10 cellular contexts compared by ENCODE assay signal in the genomic region with DNA sequence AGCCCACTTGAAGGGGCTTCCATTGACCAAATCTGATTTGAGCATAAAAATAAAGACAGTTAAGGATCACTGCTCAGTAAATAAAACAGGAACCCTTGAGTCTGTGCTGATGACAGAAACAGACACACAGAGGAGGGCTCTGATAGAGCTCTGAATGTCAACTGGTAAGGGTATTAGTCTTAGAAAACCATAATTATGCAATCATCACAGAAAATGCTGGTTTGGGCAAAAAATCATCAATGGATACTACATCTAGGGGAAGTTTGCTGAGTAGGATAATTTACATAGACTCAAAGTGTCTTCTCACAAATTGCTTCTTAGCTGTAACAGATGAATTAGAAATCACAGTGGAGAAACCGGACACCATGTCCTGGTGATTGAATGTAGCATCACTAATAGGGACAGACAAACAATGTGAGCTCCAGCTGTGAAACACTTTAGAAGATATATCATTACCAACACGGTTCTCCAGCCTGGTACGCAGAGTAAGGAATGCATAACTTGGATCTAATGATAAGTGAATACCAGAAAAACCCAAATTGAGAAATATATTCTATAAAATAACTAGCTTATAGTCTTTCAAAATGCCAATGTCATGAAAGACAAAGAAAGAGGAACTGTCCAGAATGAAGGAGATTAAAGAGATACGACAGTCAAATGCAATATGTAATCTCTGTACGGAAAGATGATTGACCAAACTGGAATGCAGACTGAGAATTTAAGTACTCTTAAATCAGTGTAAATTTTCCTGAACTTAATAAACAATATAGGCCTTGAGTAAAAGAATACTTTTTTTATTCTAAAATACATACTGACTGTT. TPM values are rescaled to one million over a fixed set of nuclear protein-coding genes. Genes with fewer than 3 reads are reported as not detected.
DNase-seq lines count a peak whose midpoint lies in the region; ATAC-seq and TF ChIP-seq lines count a peak whose summit lies in the region.
"Had no signal": no experiment of that assay in that cellular context is flagged by ENCODE, and none has a peak within 500 bp of the region (broad histone marks: within the 10 kb centered on the region; RNA-seq: fewer than 3 reads in every experiment).

No MANE protein-coding gene starts in this region.

- peaks cover 90% of the 10 kb centered on the region for H3K79me2 ChIP-seq in smooth muscle cell (ENCODE audit: low read depth)

- peaks cover 4% of the 10 kb centered on the region for H3K4me1 ChIP-seq in smooth muscle cell (ENCODE audit: low read depth)

- no peaks in the 10 kb centered on the region for H3K9me3 Mint-ChIP-seq in activated CD8-positive, alpha-beta T cell treated with anti-CD3 and anti-CD28 coated beads for 36 hours
- no peaks in the 10 kb centered on the region for H3K9me3 Mint-ChIP-seq in activated CD8-positive, alpha-beta T cell treated with anti-CD3 and anti-CD28 coated beads, Interleukin-2, amount 10 ng/mL, durations not matched to agents 7 days and 5 days (ENCODE audit: insufficient read depth)

- H3K27me3 Mint-ChIP-seq in activated CD8-positive, alpha-beta T cell treated with anti-CD3 and anti-CD28 coated beads for 36 hours = no peaks in the 10 kb centered on the region
- no peaks in the 10 kb centered on the region for H3K27me3 Mint-ChIP-seq in activated CD8-positive, alpha-beta T cell treated with anti-CD3 and anti-CD28 coated beads, Interleukin-2, amount 10 ng/mL, durations not matched to agents 7 days and 5 days (ENCODE audit: low read depth)

- peak overlapping the region; percentile 28 for H3K27ac ChIP-seq in brain microvascular endothelial cell
- peak overlapping the region; percentile 19 for H3K27ac ChIP-seq in smooth muscle cell (ENCODE audit: low read depth)

- H4K20me1 ChIP-seq in smooth muscle cell (ENCODE audit: low read depth) = peaks cover 92% of the 10 kb centered on the region

- H3K4me2 ChIP-seq in smooth muscle cell = no peak overlapping the region

- no peaks in the 10 kb centered on the region for H3F3A ChIP-seq in smooth muscle cell (ENCODE audit: low read depth)

- no peak overlapping the region for H2AFZ ChIP-seq in smooth muscle cell (ENCODE audit: low read depth)

- ATAC-seq in activated CD8-positive, alpha-beta T cell treated with anti-CD3 and anti-CD28 coated beads for 36 hours = peak; percentile 54
- ATAC-seq in activated CD8-positive, alpha-beta T cell treated with anti-CD3 and anti-CD28 coated beads, Interleukin-2, amount 10 ng/mL, durations not matched to agents 7 days and 5 days = no peak
- ATAC-seq in HG02642 (IDR thresholded peaks at IDR 0.05; ENCODE audit: poor library complexity, unreplicated experiment) = no peak

- no peaks in the 10 kb centered on the region for H3K9me3 ChIP-seq in smooth muscle cell (replicated peaks; ENCODE audit: low read depth)

- H3K36me3 ChIP-seq in brain microvascular endothelial cell (replicated peaks) (no peaks in the 10 kb centered on the region), smooth muscle cell (ENCODE audit: low read depth) (no peaks in the 10 kb centered on the region)

- no peak for TF ChIP-seq CTCF in activated CD8-positive, alpha-beta T cell treated with anti-CD3 and anti-CD28 coated beads for 36 hours (IDR thresholded peaks at IDR 0.05)
- TF ChIP-seq CTCF in brain microvascular endothelial cell (IDR thresholded peaks at IDR 0.05; ENCODE audit: low read depth, low read length, missing control alignments) (no peak), smooth muscle cell (IDR thresholded peaks at IDR 0.05; ENCODE audit: borderline replicate concordance, insufficient read depth, poor library complexity, severe bottlenecking) (no peak)

- no peak overlapping the region for H3K4me3 Mint-ChIP-seq in activated CD8-positive, alpha-beta T cell treated with anti-CD3 and anti-CD28 coated beads for 36 hours
- H3K4me3 Mint-ChIP-seq in activated CD8-positive, alpha-beta T cell treated with anti-CD3 and anti-CD28 coated beads, Interleukin-2, amount 10 ng/mL, durations not matched to agents 7 days and 5 days = no peak overlapping the region

- DNase-seq in activated CD8-positive, alpha-beta T cell treated with anti-CD3 and anti-CD28 coated beads for 36 hours = no peak
- no peak for DNase-seq in activated CD8-positive, alpha-beta T cell treated with anti-CD3 and anti-CD28 coated beads, Interleukin-2, amount 10 ng/mL, durations not matched to agents 7 days and 5 days
- peak; percentile 22 for DNase-seq in NCI-H226
- peak; percentile 45 for DNase-seq in brain microvascular endothelial cell
- no peak for DNase-seq in smooth muscle cell (lab: John Stamatoyannopoulos, UW; ENCODE audit: unreplicated experiment)
- DNase-seq in islet precursor cell = no peak
- no peak for DNase-seq in NCI-H1930 (lab: John Stamatoyannopoulos, UW)
- DNase-seq: activated CD4-positive, alpha-beta T cell treated with anti-CD3 and anti-CD28 coated beads for 48 hours; posterior cingulate gyrus had no signal

- H3K27me3 ChIP-seq in brain microvascular endothelial cell (replicated peaks) (no peaks in the 10 kb centered on the region), smooth muscle cell (ENCODE audit: low read depth) (no peaks in the 10 kb centered on the region)

- H3K4me3 ChIP-seq in brain microvascular endothelial cell (ENCODE audit: low read depth, low read length) = no peak overlapping the region
- H3K4me3 ChIP-seq in smooth muscle cell = no peak overlapping the region

- intact Hi-C loops in activated CD8-positive, alpha-beta T cell treated with anti-CD3 and anti-CD28 coated beads for 36 hours (cut with micrococcal nuclease) = no loop called here

- peaks cover 66% of the 10 kb centered on the region for H3K4me1 Mint-ChIP-seq in activated CD8-positive, alpha-beta T cell treated with anti-CD3 and anti-CD28 coated beads for 36 hours (ENCODE audit: low read depth)
- peaks cover 35% of the 10 kb centered on the region for H3K4me1 Mint-ChIP-seq in activated CD8-positive, alpha-beta T cell treated with anti-CD3 and anti-CD28 coated beads, Interleukin-2, amount 10 ng/mL, durations not matched to agents 7 days and 5 days (ENCODE audit: low read depth)

- WGBS in smooth muscle cell (ENCODE audit: low lambda C conversion rate) = 72% methylated on average over 5 of the region's 5 CpGs

- H3K36me3 Mint-ChIP-seq in activated CD8-positive, alpha-beta T cell treated with anti-CD3 and anti-CD28 coated beads for 36 hours (ENCODE audit: low read depth) = peaks cover 32% of the 10 kb centered on the region
- H3K36me3 Mint-ChIP-seq in activated CD8-positive, alpha-beta T cell treated with anti-CD3 and anti-CD28 coated beads, Interleukin-2, amount 10 ng/mL, durations not matched to agents 7 days and 5 days (ENCODE audit: low read depth) = peaks cover 20% of the 10 kb centered on the region

- H3K9ac ChIP-seq in smooth muscle cell (ENCODE audit: low read depth) = no peak overlapping the region

- peak overlapping the region; percentile 25 for H3K27ac Mint-ChIP-seq in activated CD8-positive, alpha-beta T cell treated with anti-CD3 and anti-CD28 coated beads for 36 hours
- no peak overlapping the region for H3K27ac Mint-ChIP-seq in activated CD8-positive, alpha-beta T cell treated with anti-CD3 and anti-CD28 coated beads, Interleukin-2, amount 10 ng/mL, durations not matched to agents 7 days and 5 days

- in situ Hi-C loops in brain microvascular endothelial cell (cut with HindIII; ENCODE audit: low pct_ligation_motif_present, low sequenced_read_pairs) = no loop called here

- CTCF ChIA-PET in activated CD8-positive, alpha-beta T cell treated with anti-CD3 and anti-CD28 coated beads for 36 hours (lab: Charles Lee) = interaction anchor here (0.9 to 2.3 kb wide), 2 partner anchors 121 to 149 kb away, joined by 6 to 9 read pairs; no protein-coding TSS in a partner anchor
- CTCF ChIA-PET in activated CD8-positive, alpha-beta T cell treated with anti-CD3 and anti-CD28 coated beads, Interleukin-2, amount 10 ng/mL, durations not matched to agents 7 days and 5 days (lab: Charles Lee) = interaction anchor here (0.6 to 5.7 kb wide), 4 partner anchors 10 to 149 kb away, joined by 3 to 43 read pairs (median 4); no protein-coding TSS in a partner anchor

- POLR2A ChIA-PET in activated CD8-positive, alpha-beta T cell treated with anti-CD3 and anti-CD28 coated beads for 36 hours (lab: Charles Lee) = interaction anchor here (0.8 to 1.5 kb wide), 2 partner anchors 10 to 39 kb away, joined by 3 to 4 read pairs; no protein-coding TSS in a partner anchor
- POLR2A ChIA-PET in activated CD8-positive, alpha-beta T cell treated with anti-CD3 and anti-CD28 coated beads, Interleukin-2, amount 10 ng/mL, durations not matched to agents 7 days and 5 days (lab: Charles Lee) = interaction anchor here (2.2 kb wide), 1 partner anchor 18 kb away, joined by 12 read pairs; no protein-coding TSS in a partner anchor

RNA-seq across cellular contexts. Expression of a gene that starts 17.4 kb away (rescaled TPM):
- 10 to 100 TPM; 52.0 to 52.8 TPM for total RNA-seq in activated CD8-positive, alpha-beta T cell treated with anti-CD3 and anti-CD28 coated beads for 36 hours
- total RNA-seq in activated CD8-positive, alpha-beta T cell treated with anti-CD3 and anti-CD28 coated beads, Interleukin-2, amount 10 ng/mL, durations not matched to agents 7 days and 5 days = 10 to 100 TPM; 44.5 to 46.0 TPM
- total RNA-seq in smooth muscle cell = 51.5 and 66.3 TPM in 2 replicates
- polyA plus RNA-seq in smooth muscle cell = 12.0 and 14.0 TPM in 2 replicates

Comparison
In these comparisons a context has a peak if more than half of its experiments do, and no peak if none do; other contexts are left out.
1. DNase-seq: peak in NCI-H226 (single experiment) and brain microvascular endothelial cell (single experiment); none in activated CD8-positive, alpha-beta T cell treated with anti-CD3 and anti-CD28 coated beads for 36 hours (single experiment), activated CD8-positive, alpha-beta T cell treated with anti-CD3 and anti-CD28 coated beads, Interleukin-2, amount 10 ng/mL, durations not matched to agents 7 days and 5 days (single experiment), smooth muscle cell (single experiment), islet precursor cell (single experiment) and NCI-H1930 (0 of 2).